Comparison of ENCODE assay signal across 9 cellular contexts in genomic region chr18:10455726-10456453, GRCh38. TPM values are rescaled to one million over a fixed set of nuclear protein-coding genes. Genes with fewer than 3 reads are reported as not detected.
A peak's percentile ranks its signal among the peaks of the same experiment; 100 is the strongest.
DNase-seq lines count a peak whose midpoint lies in the region; ATAC-seq and TF ChIP-seq lines count a peak whose summit lies in the region.
"Had no signal": no experiment of that assay in that cellular context is flagged by ENCODE, and none has a peak within 500 bp of the region (broad histone marks: within the 10 kb centered on the region; RNA-seq: fewer than 3 reads in every experiment).

No MANE protein-coding gene starts in this region.

- ATAC-seq in stimulated activated effector memory CD8-positive, alpha-beta T cell treated with anti-CD3 and anti-CD28 coated beads, Interleukin-12 subunit alpha, Interleukin-12 subunit beta, amount 100 ng/mL, for 72 hours: no peak
- no peak for ATAC-seq in GM21515 (IDR thresholded peaks at IDR 0.05; ENCODE audit: unreplicated experiment)

- intact Hi-C loops in transverse colon (cut with DNase I; ENCODE audit: low total_unique reads): no loop called here

- no peak overlapping the region for H4K8ac ChIP-seq in mesenchymal stem cell (ENCODE audit: low read length)

- H3K27me3 Mint-ChIP-seq in brain: peaks cover 14% of the 10 kb centered on the region

- H4K91ac ChIP-seq in mesenchymal stem cell (ENCODE audit: low read length): no peak overlapping the region

- TF ChIP-seq POLR2A in transverse colon (IDR thresholded peaks at IDR 0.05): no peak

- H3K18ac ChIP-seq in mesenchymal stem cell (ENCODE audit: low read depth in 1 of 2, low read length in 2 of 2): peak overlapping the region in 1 of 2 experiments; percentile 25

- H3K36me3 Mint-ChIP-seq in brain: no peaks in the 10 kb centered on the region
- no peaks in the 10 kb centered on the region for H3K36me3 Mint-ChIP-seq in stimulated activated effector memory CD8-positive, alpha-beta T cell treated with anti-CD3 and anti-CD28 coated beads, Interleukin-12 subunit alpha, Interleukin-12 subunit beta, amount 100 ng/mL, for 72 hours

- peak overlapping the region in 1 of 2 experiments; percentile 90 for H3K23ac ChIP-seq in mesenchymal stem cell (ENCODE audit: low read length in 2 of 2)

- no peak for TF ChIP-seq EP300 in transverse colon (IDR thresholded peaks at IDR 0.05; ENCODE audit: low read depth)

- H2BK12ac ChIP-seq in mesenchymal stem cell (ENCODE audit: low read length in 2 of 2): no peak overlapping the region

- H3K4me3 ChIP-seq in mesenchymal stem cell (ENCODE audit: insufficient read depth in 1 of 2, low read depth in 1 of 2, low read length in 2 of 2): peak overlapping the region in 1 of 2 experiments; percentile 84
- H3K4me3 ChIP-seq in transverse colon: peak overlapping the region; percentile 13 to 74 (median 45)

- peak overlapping the region in 1 of 2 experiments; percentile 83 for H3K14ac ChIP-seq in mesenchymal stem cell (ENCODE audit: low read length in 2 of 2)

- H3K9me3 Mint-ChIP-seq in brain: peaks cover 0 to 3% (median 0%) of the 10 kb centered on the region in 5 experiments
- no peaks in the 10 kb centered on the region for H3K9me3 Mint-ChIP-seq in stimulated activated effector memory CD8-positive, alpha-beta T cell treated with anti-CD3 and anti-CD28 coated beads, Interleukin-12 subunit alpha, Interleukin-12 subunit beta, amount 100 ng/mL, for 72 hours

- H3K4me1 ChIP-seq in mesenchymal stem cell (ENCODE audit: control insufficient read depth, insufficient read depth, low read depth, low read length) (peaks cover 15% of the 10 kb centered on the region), transverse colon (peaks cover 0 to 21% (median 2%) of the 10 kb centered on the region in 4 donors)

- H3K4me3 Mint-ChIP-seq in brain: peak overlapping the region; percentile 86 to 93 (median 91)
- no peak overlapping the region for H3K4me3 Mint-ChIP-seq in stimulated activated effector memory CD8-positive, alpha-beta T cell treated with anti-CD3 and anti-CD28 coated beads, Interleukin-12 subunit alpha, Interleukin-12 subunit beta, amount 100 ng/mL, for 72 hours

- no peak overlapping the region for H2BK5ac ChIP-seq in mesenchymal stem cell (ENCODE audit: low read depth, low read length, poor library complexity, severe bottlenecking)

- no peak overlapping the region for H2BK120ac ChIP-seq in mesenchymal stem cell (ENCODE audit: low read depth, low read length)

- H3K27me3 ChIP-seq in mesenchymal stem cell (ENCODE audit: control insufficient read depth in 1 of 2, insufficient read depth in 1 of 2, low read length in 2 of 2) (peaks cover 30 to 63% of the 10 kb centered on the region in 2 experiments), transverse colon (peaks cover 46% of the 10 kb centered on the region)

- H3K9me3 ChIP-seq in mesenchymal stem cell (ENCODE audit: control insufficient read depth, low read length): no peaks in the 10 kb centered on the region
- H3K9me3 ChIP-seq in transverse colon: no peaks in the 10 kb centered on the region

- H3K4me1 Mint-ChIP-seq in brain: peaks cover 71% of the 10 kb centered on the region
- no peaks in the 10 kb centered on the region for H3K4me1 Mint-ChIP-seq in stimulated activated effector memory CD8-positive, alpha-beta T cell treated with anti-CD3 and anti-CD28 coated beads, Interleukin-12 subunit alpha, Interleukin-12 subunit beta, amount 100 ng/mL, for 72 hours

- H3K27ac Mint-ChIP-seq in brain: peak overlapping the region; percentile 80 to 92 (median 92)
- H3K27ac Mint-ChIP-seq in stimulated activated effector memory CD8-positive, alpha-beta T cell treated with anti-CD3 and anti-CD28 coated beads, Interleukin-12 subunit alpha, Interleukin-12 subunit beta, amount 100 ng/mL, for 72 hours: no peak overlapping the region

- no peak overlapping the region for H2BK15ac ChIP-seq in mesenchymal stem cell (ENCODE audit: low read depth, poor library complexity, severe bottlenecking)

- H3K4me2 ChIP-seq in mesenchymal stem cell (ENCODE audit: low read length, poor library complexity, severe bottlenecking): no peak overlapping the region

- peak overlapping the region; percentile 74 for H3K9ac ChIP-seq in mesenchymal stem cell (ENCODE audit: low read length)

- H2AK5ac ChIP-seq in mesenchymal stem cell (ENCODE audit: low read length, severe bottlenecking): no peak overlapping the region

- no peak for TF ChIP-seq CTCF in brain (conservative IDR thresholded peaks at IDR 0.05)
- no peak for TF ChIP-seq CTCF in transverse colon (IDR thresholded peaks at IDR 0.05)

- peak overlapping the region in 1 of 2 experiments; percentile 24 for H3K4ac ChIP-seq in mesenchymal stem cell (ENCODE audit: low read depth in 1 of 2, low read length in 2 of 2)

- H3K27ac ChIP-seq in mesenchymal stem cell (ENCODE audit: low read length, poor library complexity, severe bottlenecking): no peak overlapping the region
- peak overlapping the region in 3 of 4 donors; percentile 67 to 84 (median 74) for H3K27ac ChIP-seq in transverse colon

- WGBS in mesenchymal stem cell: 43% methylated on average over 16 of the region's 16 CpGs
- 20 to 34% methylated on average over 2 to 15 of the region's 16 CpGs for WGBS in transverse colon (ENCODE audit: low coverage in 1 of 2), 2 donors

- in situ Hi-C loops in transverse colon (cut with MboI; ENCODE audit: low pct_ligation_motif_present in 1 of 4, low pct_unique_long_range_greater_than_20kb in 1 of 4, low sequenced_read_pairs in 3 of 4): no loop called here

- DNase-seq in NCI-H82 (lab: John Stamatoyannopoulos, UW) (peak; percentile 50), NCI-H82 treated with DMSO at 0.1 percent for 48 hours (lab: John Stamatoyannopoulos, UW; ENCODE audit: unreplicated experiment) (no peak), mesenchymal stem cell (no peak), transverse colon (no peak), A172 (ENCODE audit: low spot score) (no peak)
- DNase-seq in stimulated activated effector memory CD8-positive, alpha-beta T cell treated with anti-CD3 and anti-CD28 coated beads, Interleukin-12 subunit alpha, Interleukin-12 subunit beta, amount 100 ng/mL, for 72 hours (ENCODE audit: low spot score in 2 of 2): no peak
- DNase-seq: NCI-H774 had no signal

- H3K79me1 ChIP-seq in mesenchymal stem cell (replicated peaks; ENCODE audit: low read length, poor library complexity, severe bottlenecking): no peaks in the 10 kb centered on the region

- H2AFZ ChIP-seq in mesenchymal stem cell (ENCODE audit: low read depth, low read length): no peak overlapping the region

- no peaks in the 10 kb centered on the region for H3K36me3 ChIP-seq in mesenchymal stem cell (ENCODE audit: control insufficient read depth in 1 of 2, insufficient read depth in 2 of 2, low read depth in 1 of 2, low read length in 2 of 2)
- no peaks in the 10 kb centered on the region for H3K36me3 ChIP-seq in transverse colon

RNA-seq across cellular contexts. Expression of gene APCDD1, which starts 1.5 kb away (rescaled TPM):
- 36.8 TPM for polyA plus RNA-seq in brain (ENCODE audit: insufficient read depth, low read depth, low replicate concordance)
- 19.1 TPM for polyA plus RNA-seq in mesenchymal stem cell (2013, experiment 1 of 2)
- 20.6 TPM for polyA plus RNA-seq in mesenchymal stem cell (2013, experiment 2 of 2)
- total RNA-seq in transverse colon: 10 to 100 TPM in 1 of 4 donors, 1 to 10 TPM in 3; 2.6 to 10.8 (median 8.3) TPM
- total RNA-seq in A172 (2014; rRNA removed; shearing (Covaris generic)): not detected in 2 replicates
